Comparison of ENCODE assay signal across 8 cellular contexts in genomic region chr13:71864981-71865857, GRCh38. TPM values are rescaled to one million over a fixed set of nuclear protein-coding genes. Genes with fewer than 3 reads are reported as not detected.
DNase-seq lines count a peak whose midpoint lies in the region; ATAC-seq, FAIRE-seq and TF ChIP-seq lines count a peak whose summit lies in the region.

No MANE protein-coding gene starts in this region.

- DNase-seq in AG10803 (ENCODE audit: low read depth): no peak
- DNase-seq in activated CD8-positive, alpha-beta memory T cell treated with anti-CD3 and anti-CD28 coated beads, Interleukin-2, amount 50 U/mL, for 4 hours: peak; percentile 13
- DNase-seq in cardiac muscle cell (ENCODE audit: low read depth in 1 of 2, low spot score in 1 of 2): peak; percentile 12 to 51
- peak in 4 of 6 donors; percentile 21 to 83 (median 52) for DNase-seq in pancreas
- no peak for DNase-seq in urothelium cell line (ENCODE audit: low spot score)
- DNase-seq in superior temporal gyrus (ENCODE audit: extremely low spot score): no peak

- no peaks in the 10 kb centered on the region for H3K36me3 ChIP-seq in cardiac muscle cell
- H3K36me3 ChIP-seq in pancreas: no peaks in the 10 kb centered on the region

- H3K9me3 ChIP-seq in cardiac muscle cell (ENCODE audit: low read depth) (no peaks in the 10 kb centered on the region), pancreas (no peaks in the 10 kb centered on the region)

- H3K4me1 ChIP-seq in cardiac muscle cell (ENCODE audit: low read depth) (peaks cover 3% of the 10 kb centered on the region), pancreas (peaks cover 0 to 3% (median 0%) of the 10 kb centered on the region in 3 donors)

- WGBS in pancreas, 2 donors: 1% methylated on average over 83 to 86 of the region's 86 CpGs

- peaks cover 74% of the 10 kb centered on the region for H3K27me3 ChIP-seq in cardiac muscle cell
- peaks cover 0 to 15% (median 0%) of the 10 kb centered on the region in 4 donors for H3K27me3 ChIP-seq in pancreas

- ATAC-seq in HG02852 (IDR thresholded peaks at IDR 0.05; ENCODE audit: unreplicated experiment): peak; percentile 3
- peak; percentile 20 to 52 (median 44) for ATAC-seq in pancreas
- ATAC-seq in GM21526 (IDR thresholded peaks at IDR 0.05; ENCODE audit: low FRiP score, unreplicated experiment): no peak

- intact Hi-C loops in pancreas (cut with DNase I): no loop called here

- TF ChIP-seq CTCF in AG10803 (conservative IDR thresholded peaks at IDR 0.05; ENCODE audit: low read length) (no peak), cardiac muscle cell (IDR thresholded peaks at IDR 0.05; ENCODE audit: low read depth, low read length) (no peak), pancreas (IDR thresholded peaks at IDR 0.05) (no peak)

- H3K4me3 ChIP-seq in AG10803 (ENCODE audit: low read length) (peak overlapping the region; percentile 37), cardiac muscle cell (peak overlapping the region; percentile 92), pancreas (peak overlapping the region; percentile 32 to 81 (median 46))

- no peak overlapping the region for H3K27ac ChIP-seq in cardiac muscle cell
- H3K27ac ChIP-seq in pancreas: peak overlapping the region in 3 of 4 donors; percentile 12 to 74 (median 58)

- FAIRE-seq in pancreas (lab: Jason Lieb, UNC) (no peak), urothelium cell line (lab: Jason Lieb, UNC) (no peak)

RNA-seq across cellular contexts. Expression of gene DACH1, which starts 1.8 kb away (rescaled TPM):
- 3.7 TPM in 2 replicates for total RNA-seq in cardiac muscle cell
- polyA plus RNA-seq in cardiac muscle cell: 2.9 and 3.5 TPM in 2 replicates
- total RNA-seq in pancreas: 1 to 10 TPM in 5 of 6 donors, under 1 TPM in 1; 0.73 to 3.1 (median 1.7) TPM
- 1 to 10 TPM; 1.3 to 5.5 TPM for polyA plus RNA-seq in pancreas

Comparison
In these comparisons a context has a peak if more than half of its experiments do, and no peak if none do; other contexts are left out.
1. DNase-seq: peak in activated CD8-positive, alpha-beta memory T cell treated with anti-CD3 and anti-CD28 coated beads, Interleukin-2, amount 50 U/mL, for 4 hours (single experiment), cardiac muscle cell (2 of 2) and pancreas (4 of 6); none in AG10803 (single experiment), urothelium cell line (single experiment) and superior temporal gyrus (single experiment).
2. H3K4me3 ChIP-seq: peak in every context shown above with its lines; median percentile 92 in cardiac muscle cell; 46 in pancreas; 37 in AG10803.